10 cellular contexts compared by ENCODE assay signal in the genomic region with DNA sequence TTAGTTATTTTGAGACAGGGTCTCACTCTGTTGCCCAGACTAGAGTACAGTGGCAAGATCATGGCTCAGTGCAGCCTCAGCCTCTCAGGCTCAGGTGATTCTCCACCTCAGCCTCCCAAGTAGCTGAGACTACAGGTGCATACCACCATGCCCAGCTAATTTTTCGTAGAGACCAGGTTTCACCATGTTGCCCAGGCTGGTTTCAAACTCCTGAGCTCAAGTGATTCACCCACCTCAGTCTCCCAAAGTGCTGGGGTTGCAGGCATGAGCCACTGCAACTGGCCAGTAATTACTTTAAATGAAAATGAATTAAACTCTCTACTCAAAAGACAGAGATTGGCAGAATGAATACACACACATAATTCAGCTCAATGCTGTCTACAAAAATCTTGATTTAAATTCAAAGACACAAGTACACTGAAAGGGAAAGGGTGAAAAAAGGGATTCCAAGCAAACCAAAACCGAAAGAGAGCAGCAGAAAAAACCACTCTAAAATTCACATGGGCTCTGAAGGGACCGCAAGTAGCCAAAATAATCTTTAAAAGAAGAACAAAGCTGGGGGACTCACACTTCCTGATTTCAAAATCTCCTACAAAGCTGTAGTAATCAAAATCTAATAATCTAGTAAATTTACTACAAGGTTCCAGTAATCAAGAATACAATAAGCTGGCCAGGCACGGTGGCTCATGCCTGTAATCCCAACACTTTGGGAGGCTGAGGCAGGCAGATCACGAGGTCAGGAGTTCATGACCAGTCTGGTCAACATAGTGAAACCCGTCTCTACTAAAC. TPM values are rescaled to one million over a fixed set of nuclear protein-coding genes. Genes with fewer than 3 reads are reported as not detected.
DNase-seq lines count a peak whose midpoint lies in the region; ATAC-seq and TF ChIP-seq lines count a peak whose summit lies in the region.
"Had no signal": no experiment of that assay in that cellular context is flagged by ENCODE, and none has a peak within 500 bp of the region (broad histone marks: within the 10 kb centered on the region; RNA-seq: fewer than 3 reads in every experiment).

No MANE protein-coding gene starts in this region.

- intact Hi-C loops in activated CD4-positive, alpha-beta T cell treated with anti-CD3 and anti-CD28 coated beads, Interleukin-2, amount 10 ng/mL, durations not matched to agents 24 days and 14 days (cut with micrococcal nuclease) = no loop called here

- DNase-seq in activated CD4-positive, alpha-beta T cell treated with anti-CD3 and anti-CD28 coated beads, Interleukin-2, amount 10 ng/mL, durations not matched to agents 24 days and 14 days = peak; percentile 59
- no peak for DNase-seq in activated CD4-positive, alpha-beta T cell treated with anti-CD3 and anti-CD28 coated beads for 48 hours
- DNase-seq in central memory CD8-positive, alpha-beta T cell (ENCODE audit: low spot score in 2 of 2) = no peak
- no peak for DNase-seq in effector CD4-positive, alpha-beta T cell
- DNase-seq: nucleus accumbens had no signal

- peak overlapping the region; percentile 46 for H3K27ac Mint-ChIP-seq in activated CD4-positive, alpha-beta T cell treated with anti-CD3 and anti-CD28 coated beads, Interleukin-2, amount 10 ng/mL, durations not matched to agents 24 days and 14 days
- peak overlapping the region; percentile 36 for H3K27ac Mint-ChIP-seq in central memory CD8-positive, alpha-beta T cell (ENCODE audit: low read depth)
- peak overlapping the region; percentile 63 for H3K27ac Mint-ChIP-seq in stimulated activated memory B cell treated with anti-CD40 and anti-IgM and Interleukin-4, amounts not matched to agents 10 μg/mL and 1 μg/mL and 100 μg/mL, for 72 hours

- H3K9me3 Mint-ChIP-seq in activated CD4-positive, alpha-beta T cell treated with anti-CD3 and anti-CD28 coated beads, Interleukin-2, amount 10 ng/mL, durations not matched to agents 24 days and 14 days = peaks cover 19% of the 10 kb centered on the region
- peaks cover 12% of the 10 kb centered on the region for H3K9me3 Mint-ChIP-seq in central memory CD8-positive, alpha-beta T cell
- H3K9me3 Mint-ChIP-seq in stimulated activated memory B cell treated with anti-CD40 and anti-IgM and Interleukin-4, amounts not matched to agents 10 μg/mL and 1 μg/mL and 100 μg/mL, for 72 hours = peaks cover 13% of the 10 kb centered on the region

- ATAC-seq in HG03432 (IDR thresholded peaks at IDR 0.05; ENCODE audit: unreplicated experiment) = peak; percentile 74
- ATAC-seq in central memory CD8-positive, alpha-beta T cell (replicated peaks; ENCODE audit: extremely low read depth, poor library complexity, severe bottlenecking) = peak; percentile 29
- ATAC-seq in stimulated activated memory B cell treated with anti-CD40 and anti-IgM and Interleukin-4, amounts not matched to agents 10 μg/mL and 1 μg/mL and 100 μg/mL, for 72 hours = peak; percentile 62
- no peak for ATAC-seq in GM18505 (IDR thresholded peaks at IDR 0.05; ENCODE audit: unreplicated experiment)
- ATAC-seq in HG02884 (IDR thresholded peaks at IDR 0.05; ENCODE audit: unreplicated experiment) = no peak
- ATAC-seq: A549 had no signal

- no peak for TF ChIP-seq POLR2A in GM18505 (IDR thresholded peaks at IDR 0.05; ENCODE audit: borderline replicate concordance, extremely low read depth, insufficient read depth, insufficient read length)

- peak overlapping the region; percentile 49 for H3K4me3 Mint-ChIP-seq in activated CD4-positive, alpha-beta T cell treated with anti-CD3 and anti-CD28 coated beads, Interleukin-2, amount 10 ng/mL, durations not matched to agents 24 days and 14 days
- peak overlapping the region; percentile 56 for H3K4me3 Mint-ChIP-seq in central memory CD8-positive, alpha-beta T cell
- peak overlapping the region; percentile 45 for H3K4me3 Mint-ChIP-seq in stimulated activated memory B cell treated with anti-CD40 and anti-IgM and Interleukin-4, amounts not matched to agents 10 μg/mL and 1 μg/mL and 100 μg/mL, for 72 hours

- peaks cover 41% of the 10 kb centered on the region for H3K36me3 Mint-ChIP-seq in activated CD4-positive, alpha-beta T cell treated with anti-CD3 and anti-CD28 coated beads, Interleukin-2, amount 10 ng/mL, durations not matched to agents 24 days and 14 days (ENCODE audit: low read depth)
- peaks cover 1% of the 10 kb centered on the region for H3K36me3 Mint-ChIP-seq in central memory CD8-positive, alpha-beta T cell (ENCODE audit: insufficient read depth)
- H3K36me3 Mint-ChIP-seq in stimulated activated memory B cell treated with anti-CD40 and anti-IgM and Interleukin-4, amounts not matched to agents 10 μg/mL and 1 μg/mL and 100 μg/mL, for 72 hours = peaks cover 7% of the 10 kb centered on the region

- no peaks in the 10 kb centered on the region for H3K27me3 Mint-ChIP-seq in activated CD4-positive, alpha-beta T cell treated with anti-CD3 and anti-CD28 coated beads, Interleukin-2, amount 10 ng/mL, durations not matched to agents 24 days and 14 days
- no peaks in the 10 kb centered on the region for H3K27me3 Mint-ChIP-seq in central memory CD8-positive, alpha-beta T cell
- no peaks in the 10 kb centered on the region for H3K27me3 Mint-ChIP-seq in stimulated activated memory B cell treated with anti-CD40 and anti-IgM and Interleukin-4, amounts not matched to agents 10 μg/mL and 1 μg/mL and 100 μg/mL, for 72 hours

- H3K4me1 Mint-ChIP-seq in activated CD4-positive, alpha-beta T cell treated with anti-CD3 and anti-CD28 coated beads, Interleukin-2, amount 10 ng/mL, durations not matched to agents 24 days and 14 days = peaks cover 12% of the 10 kb centered on the region
- peaks cover 47% of the 10 kb centered on the region for H3K4me1 Mint-ChIP-seq in central memory CD8-positive, alpha-beta T cell
- H3K4me1 Mint-ChIP-seq in stimulated activated memory B cell treated with anti-CD40 and anti-IgM and Interleukin-4, amounts not matched to agents 10 μg/mL and 1 μg/mL and 100 μg/mL, for 72 hours = peaks cover 13% of the 10 kb centered on the region

RNA-seq across cellular contexts. Expression of gene SPON2, which starts 11.8 kb away (rescaled TPM):
- total RNA-seq in activated CD4-positive, alpha-beta T cell treated with anti-CD3 and anti-CD28 coated beads, Interleukin-2, amount 10 ng/mL, durations not matched to agents 24 days and 14 days = 20.7 and 21.6 TPM in 2 replicates

Comparison
In these comparisons a context has a peak if more than half of its experiments do, and no peak if none do; other contexts are left out.
1. ATAC-seq: peak in HG03432 (single experiment), central memory CD8-positive, alpha-beta T cell (single experiment) and stimulated activated memory B cell treated with anti-CD40 and anti-IgM and Interleukin-4, amounts not matched to agents 10 μg/mL and 1 μg/mL and 100 μg/mL, for 72 hours (single experiment); none in GM18505 (single experiment) and HG02884 (single experiment).
2. Peak in every context shown above with its lines, with median percentiles within 50 percentile points of each other: H3K27ac Mint-ChIP-seq and H3K4me3 Mint-ChIP-seq.